Comparison of ENCODE assay signal across 8 cellular contexts in the genomic region with DNA sequence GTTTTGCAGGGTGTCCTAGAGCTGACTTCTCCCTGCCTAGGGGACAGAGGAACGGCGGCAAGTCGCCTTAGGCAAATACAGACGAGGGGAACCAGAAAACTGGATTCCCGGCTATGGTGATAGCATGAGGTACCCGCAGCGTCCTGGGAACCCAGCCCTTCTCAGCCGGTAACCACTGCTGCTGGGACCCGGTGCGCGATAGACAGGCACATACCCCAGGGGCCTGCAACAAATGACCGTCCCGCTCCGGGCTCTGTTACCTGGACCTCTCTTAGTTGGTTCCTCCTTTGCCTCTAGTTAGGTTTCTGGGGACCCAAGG. TPM values are rescaled to one million over a fixed set of nuclear protein-coding genes. Genes with fewer than 3 reads are reported as not detected.
DNase-seq lines count a peak whose midpoint lies in the region; ATAC-seq and TF ChIP-seq lines count a peak whose summit lies in the region.

No MANE protein-coding gene starts in this region.

- peaks cover 15% of the 10 kb centered on the region for H3K4me1 Mint-ChIP-seq in stimulated activated effector memory CD8-positive, alpha-beta T cell treated with anti-CD3 and anti-CD28 coated beads, Interleukin-12 subunit alpha, Interleukin-12 subunit beta, amount 100 ng/mL, for 72 hours

- H3K36me3 Mint-ChIP-seq in stimulated activated effector memory CD8-positive, alpha-beta T cell treated with anti-CD3 and anti-CD28 coated beads, Interleukin-12 subunit alpha, Interleukin-12 subunit beta, amount 100 ng/mL, for 72 hours, result no peaks in the 10 kb centered on the region

- intact Hi-C loops in left ventricle myocardium inferior (cut with micrococcal nuclease), result no loop called here

- DNase-seq in left ventricle myocardium inferior (no peak), NCI-H2081 (lab: John Stamatoyannopoulos, UW) (no peak), NCI-H510A (lab: John Stamatoyannopoulos, UW) (no peak)
- peak in 1 of 2 donors; percentile 7 for DNase-seq in stimulated activated effector memory CD8-positive, alpha-beta T cell treated with anti-CD3 and anti-CD28 coated beads, Interleukin-12 subunit alpha, Interleukin-12 subunit beta, amount 100 ng/mL, for 72 hours (ENCODE audit: low spot score in 2 of 2)
- no peak for DNase-seq in stimulated activated CD4-positive, alpha-beta T cell treated with anti-CD3 and anti-CD28 coated beads, Interleukin-4, amount 100 ng/mL, for 1 hour

- peak overlapping the region; percentile 57 for H3K4me3 Mint-ChIP-seq in stimulated activated effector memory CD8-positive, alpha-beta T cell treated with anti-CD3 and anti-CD28 coated beads, Interleukin-12 subunit alpha, Interleukin-12 subunit beta, amount 100 ng/mL, for 72 hours

- ATAC-seq in GM18498 (IDR thresholded peaks at IDR 0.05; ENCODE audit: unreplicated experiment), result peak; percentile 7
- ATAC-seq in HG02588 (IDR thresholded peaks at IDR 0.05; ENCODE audit: unreplicated experiment), result peak; percentile 7
- ATAC-seq in stimulated activated effector memory CD8-positive, alpha-beta T cell treated with anti-CD3 and anti-CD28 coated beads, Interleukin-12 subunit alpha, Interleukin-12 subunit beta, amount 100 ng/mL, for 72 hours, result peak; percentile 43

- peaks cover 95% of the 10 kb centered on the region for H3K27me3 ChIP-seq in left ventricle myocardium inferior (ENCODE audit: low read depth)

- H3K36me3 ChIP-seq in left ventricle myocardium inferior, result no peaks in the 10 kb centered on the region

- H3K9me3 ChIP-seq in left ventricle myocardium inferior (replicated peaks), result no peaks in the 10 kb centered on the region

- H3K27ac Mint-ChIP-seq in stimulated activated effector memory CD8-positive, alpha-beta T cell treated with anti-CD3 and anti-CD28 coated beads, Interleukin-12 subunit alpha, Interleukin-12 subunit beta, amount 100 ng/mL, for 72 hours, result no peak overlapping the region

- H3K4me1 ChIP-seq in left ventricle myocardium inferior, result peaks cover 42% of the 10 kb centered on the region

- no peaks in the 10 kb centered on the region for H3K9me3 Mint-ChIP-seq in stimulated activated effector memory CD8-positive, alpha-beta T cell treated with anti-CD3 and anti-CD28 coated beads, Interleukin-12 subunit alpha, Interleukin-12 subunit beta, amount 100 ng/mL, for 72 hours

- peak overlapping the region; percentile 80 for H3K4me3 ChIP-seq in WI38 (ENCODE audit: low read depth, low read length)
- H3K4me3 ChIP-seq in left ventricle myocardium inferior, result peak overlapping the region; percentile 77

- TF ChIP-seq CTCF in WI38 (IDR thresholded peaks at IDR 0.05; ENCODE audit: low read depth, low read length) (no peak), left ventricle myocardium inferior (IDR thresholded peaks at IDR 0.05; ENCODE audit: borderline replicate concordance) (no peak)

- H3K27ac ChIP-seq in left ventricle myocardium inferior (replicated peaks), result peak overlapping the region; percentile 71

RNA-seq across cellular contexts. Expression of a gene that starts 0.6 kb away (rescaled TPM):
- 9.8 TPM for total RNA-seq in left ventricle myocardium inferior
